Comparison of ENCODE assay signal across 1 cellular context in the genomic region with DNA sequence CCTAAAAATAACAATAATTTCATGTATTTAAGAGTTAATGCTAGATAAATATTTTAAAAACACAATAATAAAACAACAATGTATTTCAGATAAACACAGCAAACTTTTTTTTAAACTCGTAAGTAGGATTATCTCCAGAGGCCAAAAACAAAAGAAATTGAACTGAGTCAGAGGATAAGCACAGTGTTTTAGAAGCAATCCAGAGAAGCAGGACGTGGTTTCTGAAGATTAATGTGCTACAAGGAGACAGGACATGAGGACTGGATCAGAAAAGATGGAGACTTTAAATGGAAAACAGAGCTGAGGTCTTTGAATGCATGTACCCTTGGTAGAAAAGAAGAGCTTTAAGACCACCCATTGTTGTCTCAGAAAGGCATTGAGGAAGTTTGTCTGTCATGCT.
TF ChIP-seq lines count a peak whose summit lies in the region.

No MANE protein-coding gene starts in this region.

TF ChIP-seq in IMR-90, 13 proteins besides CTCF, POLR2A, EP300 and RAD21 (continued from another document):
- TF ChIP-seq MXI1 (IDR thresholded peaks at IDR 0.05; ENCODE audit: borderline replicate concordance, low read depth, low read length), result no peak
- no peak for TF ChIP-seq NFE2L2 (IDR thresholded peaks at IDR 0.05; ENCODE audit: low read depth, low read length)
- TF ChIP-seq MAZ (IDR thresholded peaks at IDR 0.05; ENCODE audit: borderline replicate concordance, low read depth, low read length), result no peak
- no peak for TF ChIP-seq BHLHE40 (IDR thresholded peaks at IDR 0.05; ENCODE audit: low read depth, low read length)
- TF ChIP-seq, protein P1, sequence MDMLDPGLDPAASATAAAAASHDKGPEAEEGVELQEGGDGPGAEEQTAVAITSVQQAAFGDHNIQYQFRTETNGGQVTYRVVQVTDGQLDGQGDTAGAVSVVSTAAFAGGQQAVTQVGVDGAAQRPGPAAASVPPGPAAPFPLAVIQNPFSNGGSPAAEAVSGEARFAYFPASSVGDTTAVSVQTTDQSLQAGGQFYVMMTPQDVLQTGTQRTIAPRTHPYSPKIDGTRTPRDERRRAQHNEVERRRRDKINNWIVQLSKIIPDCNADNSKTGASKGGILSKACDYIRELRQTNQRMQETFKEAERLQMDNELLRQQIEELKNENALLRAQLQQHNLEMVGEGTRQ (IDR thresholded peaks at IDR 0.05; ENCODE audit: low read depth, low read length), result no peak
- no peak for TF ChIP-seq RFX5 (IDR thresholded peaks at IDR 0.05; ENCODE audit: low read depth, low read length)
